ENCODE assay signal across 8 cellular contexts in the genomic region with DNA sequence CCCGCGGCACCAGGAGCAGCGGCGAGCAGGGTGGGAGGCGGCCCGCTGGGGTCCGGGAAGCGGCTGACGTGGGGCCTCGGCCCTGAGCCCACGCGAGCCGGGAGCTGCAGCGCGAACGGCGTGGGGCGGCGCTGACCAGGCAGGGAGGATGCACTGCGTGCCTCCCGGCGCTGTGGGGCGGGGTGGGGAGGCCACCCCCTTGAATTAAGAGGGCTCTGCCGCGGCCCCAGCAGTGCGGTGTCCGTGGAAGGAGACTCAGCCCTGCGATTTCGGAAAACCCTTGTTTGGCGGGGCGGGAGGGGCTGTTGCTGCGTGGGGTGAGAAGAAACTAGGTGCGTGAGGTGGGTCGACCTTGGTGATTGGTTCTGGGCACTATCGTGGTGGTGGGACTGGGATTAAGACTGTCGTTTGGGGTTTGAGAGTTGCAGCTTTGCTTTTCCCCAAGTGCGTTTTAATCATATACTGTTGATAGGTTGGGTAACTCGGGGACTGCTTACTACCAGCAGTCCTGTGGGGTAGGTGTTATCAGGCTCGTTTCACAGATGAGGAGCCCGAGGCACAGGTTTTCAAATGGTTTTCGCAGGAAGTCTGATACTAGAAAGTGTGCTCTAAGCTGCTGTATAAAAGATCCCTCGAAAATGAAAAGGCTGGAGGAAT. TPM values are rescaled to one million over a fixed set of nuclear protein-coding genes. Genes with fewer than 3 reads are reported as not detected.
A peak's percentile ranks its signal among the peaks of the same experiment; 100 is the strongest.
DNase-seq lines count a peak whose midpoint lies in the region; ATAC-seq and TF ChIP-seq lines count a peak whose summit lies in the region.

No MANE protein-coding gene starts in this region.

- peak; percentile 21 to 63 (median 38) for DNase-seq in CD8-positive, alpha-beta memory T cell
- DNase-seq in activated CD8-positive, alpha-beta T cell treated with anti-CD3 and anti-CD28 coated beads, Interleukin-2, amount 10 ng/mL, durations not matched to agents 7 days and 5 days = peak; percentile 54
- DNase-seq in epithelial cell of esophagus (ENCODE audit: low read depth) = peak; percentile 37
- DNase-seq in natural killer cell = peak; percentile 47
- no peak for DNase-seq in pons (ENCODE audit: low spot score)

- H3K4me1 ChIP-seq in CD8-positive, alpha-beta memory T cell (ENCODE audit: insufficient read depth, low read length) = peaks cover 31% of the 10 kb centered on the region
- H3K4me1 ChIP-seq in KMS-11 (ENCODE audit: low read depth, poor library complexity, severe bottlenecking) = peaks cover 46% of the 10 kb centered on the region

- H4K20me1 ChIP-seq in KMS-11 (ENCODE audit: insufficient read depth) = peaks cover 40% of the 10 kb centered on the region

- no peaks in the 10 kb centered on the region for H3K9me3 ChIP-seq in CD8-positive, alpha-beta memory T cell (ENCODE audit: low read length)

- POLR2A ChIA-PET in CD8-positive, alpha-beta memory T cell (lab: Charles Lee) = interaction anchor here (0.7 to 1.4 kb wide), 2 partner anchors 171 to 1095 kb away, joined by 3 to 4 read pairs; a partner anchor contains a TSS
- POLR2A ChIA-PET in activated CD8-positive, alpha-beta T cell treated with anti-CD3 and anti-CD28 coated beads, Interleukin-2, amount 10 ng/mL, durations not matched to agents 7 days and 5 days (lab: Charles Lee) = interaction anchor here (0.5 to 1.2 kb wide), 3 partner anchors 71 to 132 kb away, joined by 3 read pairs; no protein-coding TSS in a partner anchor

- H3K27ac Mint-ChIP-seq in CD8-positive, alpha-beta memory T cell = peak overlapping the region in 6 of 8 donors; percentile 86 to 99 (median 96)
- H3K27ac Mint-ChIP-seq in activated CD8-positive, alpha-beta T cell treated with anti-CD3 and anti-CD28 coated beads, Interleukin-2, amount 10 ng/mL, durations not matched to agents 7 days and 5 days = peak overlapping the region; percentile 90
- H3K27ac Mint-ChIP-seq in natural killer cell = no peak overlapping the region

- peaks cover 52% of the 10 kb centered on the region for H3K79me2 ChIP-seq in KMS-11 (ENCODE audit: insufficient read depth, low read depth)

- H2AFZ ChIP-seq in KMS-11 (ENCODE audit: low read depth) = peak overlapping the region; percentile 61; the same call in 1 of the 2 replicates

- peaks cover 7 to 12% (median 7%) of the 10 kb centered on the region in 3 donors for H3K4me1 Mint-ChIP-seq in CD8-positive, alpha-beta memory T cell
- peaks cover 6% of the 10 kb centered on the region for H3K4me1 Mint-ChIP-seq in activated CD8-positive, alpha-beta T cell treated with anti-CD3 and anti-CD28 coated beads, Interleukin-2, amount 10 ng/mL, durations not matched to agents 7 days and 5 days (ENCODE audit: low read depth)
- peaks cover 6 to 8% of the 10 kb centered on the region in 2 donors for H3K4me1 Mint-ChIP-seq in natural killer cell

- peak overlapping the region; percentile 86 for H3K4me3 ChIP-seq in CD8-positive, alpha-beta memory T cell (ENCODE audit: low read length)
- H3K4me3 ChIP-seq in KMS-11 (IDR thresholded peaks at IDR 0.05; ENCODE audit: insufficient read depth, low read depth, low read length) (peak overlapping the region; percentile 72), epithelial cell of esophagus (ENCODE audit: low read length) (peak overlapping the region; percentile 92)

- H3K27ac ChIP-seq in CD8-positive, alpha-beta memory T cell (ENCODE audit: low read depth, low read length) = peak overlapping the region; percentile 78
- H3K27ac ChIP-seq in KMS-11 (peak overlapping the region; percentile 75), temporal lobe (ENCODE audit: low read depth, low read length) (peak overlapping the region; percentile 57)

- H3K27me3 ChIP-seq in CD8-positive, alpha-beta memory T cell (ENCODE audit: insufficient read depth, low read length, poor library complexity, severe bottlenecking) = no peaks in the 10 kb centered on the region
- H3K27me3 ChIP-seq in KMS-11 (ENCODE audit: insufficient read depth, low read depth) = no peaks in the 10 kb centered on the region

- intact Hi-C loops in natural killer cell (cut with micrococcal nuclease) = loop anchor here (2.0 kb wide), 1 partner anchor 899 kb away; no protein-coding TSS in a partner anchor

- no peak for TF ChIP-seq CTCF in KMS-11 (conservative IDR thresholded peaks at IDR 0.05; ENCODE audit: low read depth, low read length)
- no peak for TF ChIP-seq CTCF in epithelial cell of esophagus (IDR thresholded peaks at IDR 0.05; ENCODE audit: insufficient read depth, low read depth, low read length, missing control alignments)
- TF ChIP-seq CTCF in natural killer cell (IDR thresholded peaks at IDR 0.05) = no peak

- H3K9ac ChIP-seq in KMS-11 = peak overlapping the region; percentile 76

- H3K4me2 ChIP-seq in KMS-11 = peak overlapping the region; percentile 77

- H3K36me3 Mint-ChIP-seq in CD8-positive, alpha-beta memory T cell = peaks cover 0 to 4% (median 0%) of the 10 kb centered on the region in 3 donors
- H3K36me3 Mint-ChIP-seq in activated CD8-positive, alpha-beta T cell treated with anti-CD3 and anti-CD28 coated beads, Interleukin-2, amount 10 ng/mL, durations not matched to agents 7 days and 5 days (ENCODE audit: low read depth) = no peaks in the 10 kb centered on the region
- no peaks in the 10 kb centered on the region for H3K36me3 Mint-ChIP-seq in natural killer cell

- H3K9me3 Mint-ChIP-seq in CD8-positive, alpha-beta memory T cell = no peaks in the 10 kb centered on the region
- H3K9me3 Mint-ChIP-seq in activated CD8-positive, alpha-beta T cell treated with anti-CD3 and anti-CD28 coated beads, Interleukin-2, amount 10 ng/mL, durations not matched to agents 7 days and 5 days (ENCODE audit: insufficient read depth) = no peaks in the 10 kb centered on the region
- no peaks in the 10 kb centered on the region for H3K9me3 Mint-ChIP-seq in natural killer cell

- CTCF ChIA-PET in CD8-positive, alpha-beta memory T cell (lab: Charles Lee) = interaction anchor here (0.9 to 1.4 kb wide), 2 partner anchors 29 to 40 kb away, joined by 3 read pairs; no protein-coding TSS in a partner anchor
- CTCF ChIA-PET in activated CD8-positive, alpha-beta T cell treated with anti-CD3 and anti-CD28 coated beads, Interleukin-2, amount 10 ng/mL, durations not matched to agents 7 days and 5 days (lab: Charles Lee) = interaction anchor here (0.8 to 3.1 kb wide), 9 partner anchors 14 to 173 kb away, joined by 3 to 28 read pairs (median 4); no protein-coding TSS in a partner anchor

- no peaks in the 10 kb centered on the region for H3K27me3 Mint-ChIP-seq in CD8-positive, alpha-beta memory T cell
- peaks cover 16% of the 10 kb centered on the region for H3K27me3 Mint-ChIP-seq in activated CD8-positive, alpha-beta T cell treated with anti-CD3 and anti-CD28 coated beads, Interleukin-2, amount 10 ng/mL, durations not matched to agents 7 days and 5 days (ENCODE audit: low read depth)
- peaks cover 3 to 8% of the 10 kb centered on the region in 2 donors for H3K27me3 Mint-ChIP-seq in natural killer cell (ENCODE audit: low read depth in 2 of 2)

- H3K36me3 ChIP-seq in CD8-positive, alpha-beta memory T cell (ENCODE audit: insufficient read depth, low read length) = no peaks in the 10 kb centered on the region
- H3K36me3 ChIP-seq in KMS-11 (ENCODE audit: insufficient read depth) = no peaks in the 10 kb centered on the region

- ATAC-seq in GM21526 (IDR thresholded peaks at IDR 0.05; ENCODE audit: low FRiP score, unreplicated experiment) (peak; percentile 50), natural killer cell (peak; percentile 42 to 60 (median 43))
- peak; percentile 50 for ATAC-seq in activated CD8-positive, alpha-beta T cell treated with anti-CD3 and anti-CD28 coated beads, Interleukin-2, amount 10 ng/mL, durations not matched to agents 7 days and 5 days

- no peak overlapping the region for H3K4me3 Mint-ChIP-seq in CD8-positive, alpha-beta memory T cell
- no peak overlapping the region for H3K4me3 Mint-ChIP-seq in activated CD8-positive, alpha-beta T cell treated with anti-CD3 and anti-CD28 coated beads, Interleukin-2, amount 10 ng/mL, durations not matched to agents 7 days and 5 days
- H3K4me3 Mint-ChIP-seq in natural killer cell = no peak overlapping the region

RNA-seq across cellular contexts. Expression of a gene that starts 0.7 kb away (rescaled TPM):
- total RNA-seq in CD8-positive, alpha-beta memory T cell = 10 to 100 TPM; 38.6 to 41.4 TPM
- polyA plus RNA-seq in CD8-positive, alpha-beta memory T cell = 27.7 TPM
- total RNA-seq in activated CD8-positive, alpha-beta T cell treated with anti-CD3 and anti-CD28 coated beads, Interleukin-2, amount 10 ng/mL, durations not matched to agents 7 days and 5 days = 10 to 100 TPM; 46.5 to 54.6 TPM
- total RNA-seq in natural killer cell (10 to 100 TPM; 55.4 to 86.6 (median 66.7) TPM), temporal lobe (145 TPM)

Comparison
In these comparisons a context has a peak if more than half of its experiments do, and no peak if none do; other contexts are left out.
1. H3K27ac Mint-ChIP-seq: peak in CD8-positive, alpha-beta memory T cell (6 of 8) and activated CD8-positive, alpha-beta T cell treated with anti-CD3 and anti-CD28 coated beads, Interleukin-2, amount 10 ng/mL, durations not matched to agents 7 days and 5 days (single experiment); none in natural killer cell (0 of 2).
2. Peak in every context shown above with its lines, with median percentiles within 50 percentile points of each other: H3K27ac ChIP-seq, H3K4me3 ChIP-seq and ATAC-seq.